Comparison of ENCODE assay signal across 10 cellular contexts in the genomic region with DNA sequence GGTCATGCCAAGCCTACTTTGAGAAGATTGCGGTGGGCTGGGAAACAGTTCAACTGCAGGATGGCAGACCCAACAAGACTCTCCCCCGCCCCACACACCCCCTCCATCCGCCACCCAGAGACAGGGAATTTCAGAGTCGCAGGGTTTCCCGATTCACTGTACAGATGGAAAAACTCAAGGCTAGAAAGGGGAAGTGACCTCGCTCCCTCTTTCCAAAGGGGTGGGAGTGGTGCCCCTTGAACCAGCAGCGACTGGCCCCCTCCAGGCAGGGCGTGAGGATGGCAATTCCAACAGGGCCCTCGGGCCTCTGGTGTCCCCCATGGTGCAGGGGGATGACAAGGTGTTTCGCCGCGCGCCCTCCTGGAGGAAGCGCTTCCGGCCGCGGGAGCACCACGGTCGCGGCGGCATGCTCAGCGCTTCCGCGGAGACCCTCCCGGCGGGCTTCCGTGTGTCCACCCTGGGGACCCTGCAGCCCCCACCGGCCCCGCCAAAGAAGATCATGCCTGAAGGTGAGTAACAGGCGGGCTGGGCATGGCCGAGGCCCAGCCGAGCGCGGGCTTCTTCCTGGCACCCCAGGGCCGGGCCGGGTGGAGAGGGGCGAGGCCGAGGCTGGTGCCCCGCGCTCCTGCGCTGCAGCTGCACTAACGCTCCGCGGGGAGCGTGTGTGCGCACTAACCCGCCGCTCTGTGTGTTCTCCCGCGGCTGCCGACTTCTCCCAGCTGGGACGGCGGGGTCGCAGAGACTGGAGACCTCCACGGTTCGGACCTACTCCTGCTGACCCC. TPM values are rescaled to one million over a fixed set of nuclear protein-coding genes. Genes with fewer than 3 reads are reported as not detected.
DNase-seq lines count a peak whose midpoint lies in the region; ATAC-seq, FAIRE-seq and TF ChIP-seq lines count a peak whose summit lies in the region.
"Had no signal": no experiment of that assay in that cellular context is flagged by ENCODE, and none has a peak within 500 bp of the region (broad histone marks: within the 10 kb centered on the region; RNA-seq: fewer than 3 reads in every experiment).

No MANE protein-coding gene starts in this region.

- TF ChIP-seq POLR2A in endothelial cell of umbilical vein (IDR thresholded peaks at IDR 0.05; ENCODE audit: low read depth, low read length) (no peak), gastroesophageal sphincter (IDR thresholded peaks at IDR 0.05) (no peak)

- H3K27ac Mint-ChIP-seq in activated T-cell treated with anti-CD3 and anti-CD28 coated beads, Interleukin-2, amount 50 U/mL, for 24 hours: no peak overlapping the region
- H3K27ac Mint-ChIP-seq in naive thymus-derived CD4-positive, alpha-beta T cell: no peak overlapping the region
- no peak overlapping the region for H3K27ac Mint-ChIP-seq in type B pancreatic cell

- BruUV-seq in endothelial cell of umbilical vein (replicated peaks; lab: Mats Ljungman, UMichigan): no TSS peak

- H3K4me3 ChIP-seq in endothelial cell of umbilical vein (replicated peaks in 1 of 3; ENCODE audit: insufficient read depth in 1 of 3, low read depth in 1 of 3, low read length in 3 of 3) (no peak overlapping the region), gastroesophageal sphincter (peak overlapping the region in 1 of 2 donors; percentile 37)
- H3K4me3 ChIP-seq in naive thymus-derived CD4-positive, alpha-beta T cell (ENCODE audit: low read length): no peak overlapping the region

- no peak for FAIRE-seq in endothelial cell of umbilical vein (lab: Jason Lieb, UNC)

- no peak overlapping the region for H3K4me2 ChIP-seq in endothelial cell of umbilical vein (ENCODE audit: insufficient read depth, low read length)

- H3K79me2 ChIP-seq in endothelial cell of umbilical vein (ENCODE audit: control insufficient read depth, insufficient read depth, low read length): no peaks in the 10 kb centered on the region

- POLR2A ChIA-PET in endothelial cell of umbilical vein (lab: Charles Lee): no interaction called here
- POLR2A ChIA-PET in naive thymus-derived CD4-positive, alpha-beta T cell (lab: Charles Lee): no interaction called here

- TF ChIP-seq EP300 in gastroesophageal sphincter (IDR thresholded peaks at IDR 0.05): no peak

- peaks cover 50 to 51% of the 10 kb centered on the region in 2 experiments for H3K27me3 ChIP-seq in endothelial cell of umbilical vein (ENCODE audit: control insufficient read depth in 2 of 2, insufficient read depth in 2 of 2, low read length in 2 of 2)
- H3K27me3 ChIP-seq in naive thymus-derived CD4-positive, alpha-beta T cell (ENCODE audit: control insufficient read depth in 2 of 2, insufficient read depth in 2 of 2, low read length in 2 of 2): no peaks in the 10 kb centered on the region
- H3K27me3 ChIP-seq in gastroesophageal sphincter: peaks cover 41% of the 10 kb centered on the region

- H3K4me1 Mint-ChIP-seq in activated T-cell treated with anti-CD3 and anti-CD28 coated beads, Interleukin-2, amount 50 U/mL, for 4 hours (ENCODE audit: low read depth): peaks cover 6% of the 10 kb centered on the region
- H3K4me1 Mint-ChIP-seq in activated T-cell treated with anti-CD3 and anti-CD28 coated beads, Interleukin-2, amount 50 U/mL, for 24 hours (ENCODE audit: low read depth): peaks cover 4% of the 10 kb centered on the region
- H3K4me1 Mint-ChIP-seq in naive thymus-derived CD4-positive, alpha-beta T cell: peaks cover 4 to 11% (median 7%) of the 10 kb centered on the region in 7 donors
- H3K4me1 Mint-ChIP-seq in type B pancreatic cell (ENCODE audit: unreplicated experiment): no peaks in the 10 kb centered on the region

- H3K36me3 Mint-ChIP-seq in activated T-cell treated with anti-CD3 and anti-CD28 coated beads, Interleukin-2, amount 50 U/mL, for 4 hours (ENCODE audit: insufficient read depth): no peaks in the 10 kb centered on the region
- H3K36me3 Mint-ChIP-seq in activated T-cell treated with anti-CD3 and anti-CD28 coated beads, Interleukin-2, amount 50 U/mL, for 24 hours (ENCODE audit: low read depth): no peaks in the 10 kb centered on the region
- peaks cover 0 to 21% (median 0%) of the 10 kb centered on the region in 5 donors for H3K36me3 Mint-ChIP-seq in naive thymus-derived CD4-positive, alpha-beta T cell
- no peaks in the 10 kb centered on the region for H3K36me3 Mint-ChIP-seq in type B pancreatic cell

- no peak for TF ChIP-seq CTCF in endothelial cell of umbilical vein (IDR thresholded peaks at IDR 0.05; ENCODE audit: extremely low read depth in 1 of 2, insufficient read depth in 1 of 2, low read depth in 1 of 2, low read length in 2 of 2)
- no peak for TF ChIP-seq CTCF in type B pancreatic cell (conservative IDR thresholded peaks at IDR 0.05)
- TF ChIP-seq CTCF in gastroesophageal sphincter (IDR thresholded peaks at IDR 0.05): no peak

- H3K4me1 ChIP-seq in endothelial cell of umbilical vein (ENCODE audit: control insufficient read depth, extremely low read depth, insufficient read depth, low read length): no peaks in the 10 kb centered on the region
- H3K4me1 ChIP-seq in naive thymus-derived CD4-positive, alpha-beta T cell (ENCODE audit: control insufficient read depth in 2 of 2, insufficient read depth in 2 of 2, low read length in 2 of 2): no peaks in the 10 kb centered on the region
- H3K4me1 ChIP-seq in gastroesophageal sphincter: peaks cover 0 to 11% (median 0%) of the 10 kb centered on the region in 3 donors

- no peak overlapping the region for H3K4me3 Mint-ChIP-seq in activated T-cell treated with anti-CD3 and anti-CD28 coated beads, Interleukin-2, amount 50 U/mL, for 4 hours
- no peak overlapping the region for H3K4me3 Mint-ChIP-seq in activated T-cell treated with anti-CD3 and anti-CD28 coated beads, Interleukin-2, amount 50 U/mL, for 24 hours
- peak overlapping the region in 8 of 10 donors; percentile 29 to 80 (median 52) for H3K4me3 Mint-ChIP-seq in naive thymus-derived CD4-positive, alpha-beta T cell
- peak overlapping the region; percentile 65 for H3K4me3 Mint-ChIP-seq in type B pancreatic cell

- intact Hi-C loops in endothelial cell of umbilical vein (cut with micrococcal nuclease): no loop called here
- intact Hi-C loops in naive thymus-derived CD4-positive, alpha-beta T cell (cut with micrococcal nuclease): no loop called here

- H3K9me1 ChIP-seq in endothelial cell of umbilical vein (replicated peaks; ENCODE audit: control insufficient read depth, extremely low read depth, insufficient read depth, low read length): no peaks in the 10 kb centered on the region

- 80% methylated on average over 1 of the region's 56 CpGs; no CpG with 5 or more reads in 1 of the 2 donors for WGBS in gastroesophageal sphincter (ENCODE audit: low coverage in 1 of 2), 2 donors

- no peak overlapping the region for H3K27ac ChIP-seq in endothelial cell of umbilical vein (ENCODE audit: insufficient read depth, low read depth, low read length)
- H3K27ac ChIP-seq in naive thymus-derived CD4-positive, alpha-beta T cell (ENCODE audit: low read depth, low read length): no peak overlapping the region
- H3K27ac ChIP-seq in gastroesophageal sphincter: no peak overlapping the region

- no peaks in the 10 kb centered on the region for H3K9me3 Mint-ChIP-seq in activated T-cell treated with anti-CD3 and anti-CD28 coated beads, Interleukin-2, amount 50 U/mL, for 4 hours
- no peaks in the 10 kb centered on the region for H3K9me3 Mint-ChIP-seq in activated T-cell treated with anti-CD3 and anti-CD28 coated beads, Interleukin-2, amount 50 U/mL, for 24 hours
- H3K9me3 Mint-ChIP-seq in naive thymus-derived CD4-positive, alpha-beta T cell: no peaks in the 10 kb centered on the region
- no peaks in the 10 kb centered on the region for H3K9me3 Mint-ChIP-seq in type B pancreatic cell

- H3K9me3 ChIP-seq in endothelial cell of umbilical vein (replicated peaks; ENCODE audit: control insufficient read depth, insufficient read depth, low read length) (no peaks in the 10 kb centered on the region), gastroesophageal sphincter (no peaks in the 10 kb centered on the region)
- H3K9me3 ChIP-seq in naive thymus-derived CD4-positive, alpha-beta T cell (ENCODE audit: control insufficient read depth in 2 of 3, low read length in 3 of 3): no peaks in the 10 kb centered on the region

- DNase-seq in activated T-cell treated with anti-CD3 and anti-CD28 coated beads, Interleukin-2, amount 50 U/mL, for 4 hours: no peak
- no peak for DNase-seq in activated T-cell treated with anti-CD3 and anti-CD28 coated beads, Interleukin-2, amount 50 U/mL, for 24 hours
- DNase-seq in endothelial cell of umbilical vein (ENCODE audit: low read depth, low spot score): no peak
- DNase-seq in naive thymus-derived CD4-positive, alpha-beta T cell: no peak
- DNase-seq in type B pancreatic cell (ENCODE audit: extremely low spot score, unreplicated experiment): no peak
- DNase-seq: activated CD4-positive, CD25-positive, alpha-beta regulatory T cell treated with anti-CD3 and anti-CD28 coated beads, Interleukin-2, amount 50 U/mL, for 72 hours; MM.1S had no signal

- H3K36me3 ChIP-seq in endothelial cell of umbilical vein (ENCODE audit: control insufficient read depth in 2 of 2, extremely low read depth in 1 of 2, insufficient read depth in 2 of 2, low read length in 2 of 2) (no peaks in the 10 kb centered on the region), gastroesophageal sphincter (no peaks in the 10 kb centered on the region)
- H3K36me3 ChIP-seq in naive thymus-derived CD4-positive, alpha-beta T cell (ENCODE audit: control insufficient read depth in 2 of 3, insufficient read depth in 3 of 3, low read length in 3 of 3): no peaks in the 10 kb centered on the region

- ATAC-seq in activated T-cell treated with anti-CD3 and anti-CD28 coated beads, Interleukin-2, amount 50 U/mL, for 4 hours: peak; percentile 56 to 85
- peak; percentile 51 for ATAC-seq in naive thymus-derived CD4-positive, alpha-beta T cell
- ATAC-seq in HG03378 (IDR thresholded peaks at IDR 0.05; ENCODE audit: unreplicated experiment) (no peak), HG03108 (IDR thresholded peaks at IDR 0.05; ENCODE audit: unreplicated experiment) (no peak), gastroesophageal sphincter (no peak)

- H2AFZ ChIP-seq in endothelial cell of umbilical vein (ENCODE audit: low read depth, low read length): no peak overlapping the region

- dilution Hi-C loops in endothelial cell of umbilical vein (cut with MboI; ENCODE audit: extremely low pct_ligation_motif_present, low sequenced_read_pairs): no loop called here

- H4K20me1 ChIP-seq in endothelial cell of umbilical vein (replicated peaks; ENCODE audit: control insufficient read depth, extremely low read depth, insufficient read depth, low read length): no peaks in the 10 kb centered on the region

- peaks cover 43% of the 10 kb centered on the region for H3K27me3 Mint-ChIP-seq in activated T-cell treated with anti-CD3 and anti-CD28 coated beads, Interleukin-2, amount 50 U/mL, for 4 hours (ENCODE audit: low read depth)
- peaks cover 55% of the 10 kb centered on the region for H3K27me3 Mint-ChIP-seq in activated T-cell treated with anti-CD3 and anti-CD28 coated beads, Interleukin-2, amount 50 U/mL, for 24 hours
- peaks cover 11 to 61% (median 51%) of the 10 kb centered on the region in 5 donors for H3K27me3 Mint-ChIP-seq in naive thymus-derived CD4-positive, alpha-beta T cell
- peaks cover 82% of the 10 kb centered on the region for H3K27me3 Mint-ChIP-seq in type B pancreatic cell

- CTCF ChIA-PET in endothelial cell of umbilical vein (lab: Charles Lee): no interaction called here
- CTCF ChIA-PET in naive thymus-derived CD4-positive, alpha-beta T cell (lab: Charles Lee): no interaction called here

- H3K9ac ChIP-seq in endothelial cell of umbilical vein (replicated peaks; ENCODE audit: extremely low read depth, insufficient read depth, low read length): no peak overlapping the region

RNA-seq across cellular contexts. Expression of a gene that starts 10.4 kb away (rescaled TPM):
- total RNA-seq in activated T-cell treated with anti-CD3 and anti-CD28 coated beads, Interleukin-2, amount 50 U/mL, for 4 hours: not detected
- total RNA-seq in endothelial cell of umbilical vein: not detected in 2 replicates
- not detected in 2 replicates for polyA plus RNA-seq in endothelial cell of umbilical vein
- not detected in 2 replicates for polyA plus RNA-seq in endothelial cell of umbilical vein (2011; cell fraction: cytosol; rRNA removed)
- not detected in 2 replicates for polyA plus RNA-seq in endothelial cell of umbilical vein (2011; cell fraction: nucleus; rRNA removed)
- not detected in 2 replicates for polyA plus RNA-seq in endothelial cell of umbilical vein (2012)
- not detected in 2 replicates for polyA minus RNA-seq in endothelial cell of umbilical vein
- not detected for polyA minus RNA-seq in endothelial cell of umbilical vein (2011; cell fraction: cytosol; rRNA and poly(A)+ RNA removed)
- polyA minus RNA-seq in endothelial cell of umbilical vein (2011; cell fraction: nucleus; rRNA and poly(A)+ RNA removed): not detected in 2 replicates
- not detected for total RNA-seq in naive thymus-derived CD4-positive, alpha-beta T cell
- not detected for polyA plus RNA-seq in naive thymus-derived CD4-positive, alpha-beta T cell
- 2.1 TPM in 1 of 2 replicates, not detected in the other for total RNA-seq in type B pancreatic cell (ENCODE audit: low replicate concordance)
- total RNA-seq in gastroesophageal sphincter: under 1 TPM in 1 of 4 donors, not detected in 3; 0.35 TPM

RNA-seq across cellular contexts. Expression of a gene that starts 49.1 kb away (rescaled TPM):
- 1 to 10 TPM in 1 of 3 donors, under 1 TPM in 2; 0.37 to 1.2 (median 0.82) TPM for total RNA-seq in activated T-cell treated with anti-CD3 and anti-CD28 coated beads, Interleukin-2, amount 50 U/mL, for 4 hours
- 0.16 and 0.22 TPM in 2 replicates for total RNA-seq in endothelial cell of umbilical vein
- 0.13 and 0.17 TPM in 2 replicates for polyA plus RNA-seq in endothelial cell of umbilical vein
- 0.03 and 0.04 TPM in 2 replicates for polyA plus RNA-seq in endothelial cell of umbilical vein (2011; cell fraction: cytosol; rRNA removed)
- polyA plus RNA-seq in endothelial cell of umbilical vein (2011; cell fraction: nucleus; rRNA removed): 1.3 and 1.4 TPM in 2 replicates
- polyA plus RNA-seq in endothelial cell of umbilical vein (2012): 0.37 and 0.58 TPM in 2 replicates
- polyA minus RNA-seq in endothelial cell of umbilical vein: 0.38 and 3.5 TPM in 2 replicates
- polyA minus RNA-seq in endothelial cell of umbilical vein (2011; cell fraction: cytosol; rRNA and poly(A)+ RNA removed): 0.31 TPM
- polyA minus RNA-seq in endothelial cell of umbilical vein (2011; cell fraction: nucleus; rRNA and poly(A)+ RNA removed): 0.24 and 2.0 TPM in 2 replicates
- 10 to 100 TPM in 1 of 5 experiments, 1 to 10 TPM in 2, under 1 TPM in 2; 0.40 to 45.5 (median 2.4) TPM for total RNA-seq in naive thymus-derived CD4-positive, alpha-beta T cell
- not detected for polyA plus RNA-seq in naive thymus-derived CD4-positive, alpha-beta T cell
- 0.71 and 4.9 TPM in 2 replicates for total RNA-seq in type B pancreatic cell (ENCODE audit: low replicate concordance)
- total RNA-seq in gastroesophageal sphincter: 10 to 100 TPM in 1 of 4 donors, 1 to 10 TPM in 2, under 1 TPM in 1; 0.81 to 10.5 (median 1.7) TPM

RNA-seq across cellular contexts. Expression of a gene that starts 52.1 kb away (rescaled TPM):
- under 1 TPM in 1 of 3 donors, not detected in 2; 0.10 TPM for total RNA-seq in activated T-cell treated with anti-CD3 and anti-CD28 coated beads, Interleukin-2, amount 50 U/mL, for 4 hours
- total RNA-seq in endothelial cell of umbilical vein: not detected in 2 replicates
- 0.08 and 0.15 TPM in 2 replicates for polyA plus RNA-seq in endothelial cell of umbilical vein
- 0.07 and 0.14 TPM in 2 replicates for polyA plus RNA-seq in endothelial cell of umbilical vein (2011; cell fraction: cytosol; rRNA removed)
- polyA plus RNA-seq in endothelial cell of umbilical vein (2011; cell fraction: nucleus; rRNA removed): 0.24 TPM in 1 of 2 replicates, not detected in the other
- polyA plus RNA-seq in endothelial cell of umbilical vein (2012): 0.09 and 0.42 TPM in 2 replicates
- polyA minus RNA-seq in endothelial cell of umbilical vein: not detected in 2 replicates
- polyA minus RNA-seq in endothelial cell of umbilical vein (2011; cell fraction: cytosol; rRNA and poly(A)+ RNA removed): 0.61 TPM
- polyA minus RNA-seq in endothelial cell of umbilical vein (2011; cell fraction: nucleus; rRNA and poly(A)+ RNA removed): not detected in 2 replicates
- under 1 TPM in 1 of 5 experiments, not detected in 4; 0.44 TPM for total RNA-seq in naive thymus-derived CD4-positive, alpha-beta T cell
- polyA plus RNA-seq in naive thymus-derived CD4-positive, alpha-beta T cell: not detected
- total RNA-seq in type B pancreatic cell (ENCODE audit: low replicate concordance): 0.40 and 2.7 TPM in 2 replicates
- total RNA-seq in gastroesophageal sphincter: 1 to 10 TPM in 1 of 4 donors, under 1 TPM in 3; 0.16 to 2.7 (median 0.33) TPM

Comparison
In these comparisons a context has a peak if more than half of its experiments do, and no peak if none do; other contexts are left out.
1. ATAC-seq: peak in activated T-cell treated with anti-CD3 and anti-CD28 coated beads, Interleukin-2, amount 50 U/mL, for 4 hours (2 of 2) and naive thymus-derived CD4-positive, alpha-beta T cell (single experiment); none in HG03378 (single experiment), HG03108 (single experiment) and gastroesophageal sphincter (single experiment).
2. H3K4me3 Mint-ChIP-seq: peak in naive thymus-derived CD4-positive, alpha-beta T cell (8 of 10) and type B pancreatic cell (single experiment); none in activated T-cell treated with anti-CD3 and anti-CD28 coated beads, Interleukin-2, amount 50 U/mL, for 4 hours (single experiment) and activated T-cell treated with anti-CD3 and anti-CD28 coated beads, Interleukin-2, amount 50 U/mL, for 24 hours (single experiment).